In genomic region chr11:86888164-86888977, GRCh38 we compare ENCODE assay signal across 18 cellular contexts.
DNase-seq lines count a peak whose midpoint lies in the region; ATAC-seq, FAIRE-seq and TF ChIP-seq lines count a peak whose summit lies in the region.
"Had no signal": no experiment of that assay in that cellular context is flagged by ENCODE, and none has a peak within 500 bp of the region (broad histone marks: within the 10 kb centered on the region; RNA-seq: fewer than 3 reads in every experiment).

No MANE protein-coding gene starts in this region.

- H3K4me3 ChIP-seq in IMR-90 (ENCODE audit: insufficient read depth, low read depth, low read length) (no peak overlapping the region), mucosa of descending colon (no peak overlapping the region)

- dilution Hi-C loops in IMR-90 (cut with HindIII; ENCODE audit: low sequenced_read_pairs, unreplicated experiment), result no loop called here

- H3K4ac ChIP-seq in IMR-90 (ENCODE audit: low read depth, low read length), result no peak overlapping the region

- H3K36me3 Mint-ChIP-seq in naive thymus-derived CD8-positive, alpha-beta T cell, result no peaks in the 10 kb centered on the region
- H3K36me3 Mint-ChIP-seq: activated naive CD8-positive, alpha-beta T cell; IgD-negative memory B cell had no signal

- H2BK20ac ChIP-seq in IMR-90 (ENCODE audit: low read depth, low read length), result no peak overlapping the region

- 80% methylated on average over 1 of the region's 5 CpGs; no CpG with 5 or more reads in 1 of the 2 experiments for WGBS in IMR-90 (ENCODE audit: extremely low coverage in 2 of 2, insufficient read length in 1 of 2), 2 experiments

- peaks cover 3 to 54% (median 18%) of the 10 kb centered on the region in 5 donors for H3K27me3 Mint-ChIP-seq in naive thymus-derived CD8-positive, alpha-beta T cell

- FAIRE-seq in endometrium (lab: Jason Lieb, UNC), result peak; percentile 12
- FAIRE-seq: GM12892, RCC 7860 had no signal

- CTCF ChIA-PET in IMR-90 (lab: Yijun Ruan, JAX), result interaction anchor here (0.6 kb wide), 1 partner anchor 98 kb away, joined by 3 read pairs; no protein-coding TSS in a partner anchor

- TF ChIP-seq CTCF in IMR-90 (conservative IDR thresholded peaks at IDR 0.05; ENCODE audit: low read depth, low read length) (no peak), mucosa of descending colon (IDR thresholded peaks at IDR 0.05) (no peak)

- H3K23ac ChIP-seq in IMR-90 (ENCODE audit: low read depth, low read length), result no peak overlapping the region

- H3K27ac ChIP-seq in IMR-90 (ENCODE audit: insufficient read depth, low read length), result no peak overlapping the region

- H3K4me1 Mint-ChIP-seq in naive thymus-derived CD8-positive, alpha-beta T cell, result no peaks in the 10 kb centered on the region
- H3K4me1 Mint-ChIP-seq: IgD-negative memory B cell had no signal

- POLR2A ChIA-PET in IMR-90 (lab: Charles Lee; ENCODE audit: unreplicated experiment), result no interaction called here
- POLR2A ChIA-PET in naive thymus-derived CD8-positive, alpha-beta T cell (lab: Charles Lee), result no interaction called here

- no peak overlapping the region for H3K56ac ChIP-seq in IMR-90 (ENCODE audit: extremely low read depth, insufficient read depth, low read length)

- peak; percentile 83 for ATAC-seq in IMR-90 (ENCODE audit: low read depth)
- peak; percentile 28 for ATAC-seq in mucosa of descending colon
- no peak for ATAC-seq in HG03135 (IDR thresholded peaks at IDR 0.05; ENCODE audit: unreplicated experiment)
- no peak for ATAC-seq in naive thymus-derived CD8-positive, alpha-beta T cell

- H3K14ac ChIP-seq in IMR-90 (replicated peaks; ENCODE audit: low read depth, low read length), result peak overlapping the region; percentile 10

- peak overlapping the region; percentile 51; the same call in 1 of the 2 replicates for H3K4me2 ChIP-seq in IMR-90 (ENCODE audit: low read depth, low read length)

- no peaks in the 10 kb centered on the region for H3K9me1 ChIP-seq in IMR-90 (ENCODE audit: insufficient read depth, low read length)

- intact Hi-C loops in IMR-90 (cut with micrococcal nuclease), result no loop called here
- intact Hi-C loops in mucosa of descending colon (cut with DNase I, micrococcal nuclease), result no loop called here

- no peak overlapping the region for H3K18ac ChIP-seq in IMR-90 (ENCODE audit: low read depth, low read length)

- no peak overlapping the region for H4K5ac ChIP-seq in IMR-90 (ENCODE audit: low read depth, low read length)

- H4K8ac ChIP-seq in IMR-90 (ENCODE audit: low read depth in 2 of 2, low read length in 2 of 2), result no peak overlapping the region

- no peak for TF ChIP-seq POLR2A in IMR-90 (IDR thresholded peaks at IDR 0.05; ENCODE audit: low read depth, low read length)

- no peak overlapping the region for H3K27ac Mint-ChIP-seq in naive thymus-derived CD8-positive, alpha-beta T cell
- H3K27ac Mint-ChIP-seq: activated naive CD8-positive, alpha-beta T cell; IgD-negative memory B cell; T-helper 1 cell treated with Interleukin-12 subunit alpha and Interleukin-12 subunit beta and Interleukin-4 antibody, amounts not matched to agents 30 μg/mL and 1 μg/mL, for 36 hours had no signal

- H2AFZ ChIP-seq in IMR-90 (replicated peaks; ENCODE audit: low read length, poor library complexity), result no peak overlapping the region

- in situ Hi-C loops in IMR-90 (cut with MboI; ENCODE audit: low sequenced_read_pairs), result no loop called here
- in situ Hi-C loops in G401 (cut with HindIII; ENCODE audit: low sequenced_read_pairs), result no loop called here

- DNase-seq in AG08396 (ENCODE audit: low spot score) (peak; percentile 29), IMR-90 (peak; percentile 79), mucosa of descending colon (no peak), G401 (ENCODE audit: low spot score) (no peak)
- DNase-seq in NK-92 treated with Interleukin-12 subunit alpha and Interleukin-12 subunit beta, amount 100 ng/mL, for 24 hours (lab: John Stamatoyannopoulos, UW), result no peak
- no peak for DNase-seq in naive thymus-derived CD8-positive, alpha-beta T cell
- DNase-seq: ACHN; activated CD4-positive, CD25-positive, alpha-beta regulatory T cell treated with anti-CD3 and anti-CD28 coated beads, Interleukin-2, amount 50 U/mL, for 72 hours; activated CD8-positive, alpha-beta memory T cell treated with anti-CD3 and anti-CD28 coated beads, Interleukin-2, amount 50 U/mL, for 48 hours; hypothalamus; NCI-H1105 had no signal

- no peak overlapping the region; the same call in 1 of the 2 replicates for H2BK120ac ChIP-seq in IMR-90 (ENCODE audit: low read depth, low read length)

- H2BK15ac ChIP-seq in IMR-90 (ENCODE audit: low read depth, low read length), result no peak overlapping the region

- no peak overlapping the region for H2AK5ac ChIP-seq in IMR-90 (ENCODE audit: low read depth, low read length)

- no peak overlapping the region for H3K9ac ChIP-seq in IMR-90 (ENCODE audit: low read depth, low read length)

- no peaks in the 10 kb centered on the region for H3K27me3 ChIP-seq in IMR-90 (ENCODE audit: control insufficient read depth, insufficient read depth, low read length)

- no peak for TF ChIP-seq RAD21 in IMR-90 (IDR thresholded peaks at IDR 0.05; ENCODE audit: low read length)

- peak overlapping the region in 1 of 10 donors; percentile 15 for H3K4me3 Mint-ChIP-seq in naive thymus-derived CD8-positive, alpha-beta T cell
- H3K4me3 Mint-ChIP-seq: activated naive CD8-positive, alpha-beta T cell; IgD-negative memory B cell; T-helper 1 cell treated with Interleukin-12 subunit alpha and Interleukin-12 subunit beta and Interleukin-4 antibody, amounts not matched to agents 30 μg/mL and 1 μg/mL, for 36 hours had no signal

- H3K9me3 ChIP-seq in IMR-90 (ENCODE audit: control insufficient read depth, insufficient read depth, low read length) (no peaks in the 10 kb centered on the region), mucosa of descending colon (no peaks in the 10 kb centered on the region)

- H3K79me1 ChIP-seq in IMR-90 (ENCODE audit: low read depth in 1 of 2, low read length in 2 of 2), result no peaks in the 10 kb centered on the region

- no peak overlapping the region for H2AK9ac ChIP-seq in IMR-90 (replicated peaks; ENCODE audit: low read depth, low read length, poor library complexity)

- H2BK5ac ChIP-seq in IMR-90 (ENCODE audit: low read depth, low read length, poor library complexity, severe bottlenecking), result no peak overlapping the region

- H3K36me3 ChIP-seq in IMR-90 (ENCODE audit: control insufficient read depth, insufficient read depth, low read length) (no peaks in the 10 kb centered on the region), mucosa of descending colon (ENCODE audit: low read depth) (no peaks in the 10 kb centered on the region)

- peaks cover 6% of the 10 kb centered on the region for H3K4me1 ChIP-seq in IMR-90 (ENCODE audit: control insufficient read depth, insufficient read depth, low read length)
- H3K4me1 ChIP-seq in mucosa of descending colon (ENCODE audit: low read depth), result no peaks in the 10 kb centered on the region

- H3K9me3 Mint-ChIP-seq in naive thymus-derived CD8-positive, alpha-beta T cell, result no peaks in the 10 kb centered on the region
- H3K9me3 Mint-ChIP-seq: IgD-negative memory B cell; T-helper 1 cell treated with Interleukin-12 subunit alpha and Interleukin-12 subunit beta and Interleukin-4 antibody, amounts not matched to agents 30 μg/mL and 1 μg/mL, for 36 hours had no signal

- BruUV-seq in IMR-90 (replicated peaks; lab: Mats Ljungman, UMichigan), result no TSS peak

- no peaks in the 10 kb centered on the region for H4K20me1 ChIP-seq in IMR-90 (ENCODE audit: insufficient read depth, low read length)

- no peak overlapping the region for H4K91ac ChIP-seq in IMR-90 (ENCODE audit: insufficient read depth, low read depth, low read length)

TF ChIP-seq in IMR-90, 13 proteins besides CTCF, POLR2A, EP300 and RAD21:
- no peak for TF ChIP-seq MAFK (IDR thresholded peaks at IDR 0.05; ENCODE audit: low read depth, low read length)
- no peak for TF ChIP-seq USF2 (IDR thresholded peaks at IDR 0.05; ENCODE audit: low read depth, low read length)
- TF ChIP-seq NFE2L2 (IDR thresholded peaks at IDR 0.05; ENCODE audit: low read depth, low read length), result no peak
- no peak for TF ChIP-seq FOS (IDR thresholded peaks at IDR 0.05; ENCODE audit: low read depth, low read length)
- no peak for TF ChIP-seq MAZ (IDR thresholded peaks at IDR 0.05; ENCODE audit: borderline replicate concordance, low read depth, low read length)
- TF ChIP-seq RFX5 (IDR thresholded peaks at IDR 0.05; ENCODE audit: low read depth, low read length), result no peak
- TF ChIP-seq ELK1 (IDR thresholded peaks at IDR 0.05; ENCODE audit: borderline replicate concordance, low read depth, low read length), result no peak
- TF ChIP-seq SMC3 (IDR thresholded peaks at IDR 0.05; ENCODE audit: low read depth, low read length), result no peak
- no peak for TF ChIP-seq RCOR1 (IDR thresholded peaks at IDR 0.05; ENCODE audit: insufficient replicate concordance, low read length)
- no peak for TF ChIP-seq CHD1 (IDR thresholded peaks at IDR 0.05; ENCODE audit: low read depth, low read length)
- TF ChIP-seq BHLHE40 (IDR thresholded peaks at IDR 0.05; ENCODE audit: low read depth, low read length), result no peak
- TF ChIP-seq CEBPB (IDR thresholded peaks at IDR 0.05; ENCODE audit: low read depth, low read length), result no peak
- TF ChIP-seq MXI1 (IDR thresholded peaks at IDR 0.05; ENCODE audit: borderline replicate concordance, low read depth, low read length), result no peak

Comparison
In these comparisons a context has a peak if more than half of its experiments do, and no peak if none do; other contexts are left out.
1. DNase-seq: peak in AG08396 (single experiment) and IMR-90 (single experiment); none in mucosa of descending colon (0 of 3), NK-92 treated with Interleukin-12 subunit alpha and Interleukin-12 subunit beta, amount 100 ng/mL, for 24 hours (single experiment), naive thymus-derived CD8-positive, alpha-beta T cell (0 of 10) and G401 (single experiment).
2. ATAC-seq: peak in IMR-90 (single experiment) and mucosa of descending colon (single experiment); none in HG03135 (single experiment) and naive thymus-derived CD8-positive, alpha-beta T cell (0 of 2).